Comparison of ENCODE assay signal across 12 cellular contexts in genomic region chr4:104901438-104901837, GRCh38.
A peak's percentile ranks its signal among the peaks of the same experiment; 100 is the strongest.
DNase-seq lines count a peak whose midpoint lies in the region; ATAC-seq and TF ChIP-seq lines count a peak whose summit lies in the region.
"Had no signal": no experiment of that assay in that cellular context is flagged by ENCODE, and none has a peak within 500 bp of the region (broad histone marks: within the 10 kb centered on the region; RNA-seq: fewer than 3 reads in every experiment).

No MANE protein-coding gene starts in this region.

- H3K4me3 ChIP-seq in GM12875 (ENCODE audit: low read depth, low read length), result no peak overlapping the region
- no peak overlapping the region for H3K4me3 ChIP-seq in GM23248
- no peak overlapping the region for H3K4me3 ChIP-seq in Caco-2 (ENCODE audit: low read depth, low read length)

- H4K20me1 ChIP-seq in GM23248 (ENCODE audit: insufficient read depth), result no peaks in the 10 kb centered on the region

- no peaks in the 10 kb centered on the region for H3K79me2 ChIP-seq in GM23248 (ENCODE audit: insufficient read depth)

- H3K4me1 ChIP-seq in GM23248 (ENCODE audit: insufficient read depth), result no peaks in the 10 kb centered on the region
- no peaks in the 10 kb centered on the region for H3K4me1 ChIP-seq in Caco-2

- in situ Hi-C loops in GM23248 (cut with MboI), result no loop called here

- WGBS in GM23248 (ENCODE audit: low coverage in 1 of 2, low lambda C conversion rate in 2 of 2, missing lambda C conversion rate in 2 of 2), 2 experiments, result 0 to 6% methylated on average over 3 of the region's 3 CpGs

- H3K4me2 ChIP-seq in GM23248 (ENCODE audit: unreplicated experiment), result no peak overlapping the region

- H3K27ac Mint-ChIP-seq in mesothelial cell of epicardium, result no peak overlapping the region
- no peak overlapping the region for H3K27ac Mint-ChIP-seq in Caco-2 (ENCODE audit: unreplicated experiment)

- H3K4me1 Mint-ChIP-seq in mesothelial cell of epicardium, result peaks cover 7% of the 10 kb centered on the region
- H3K4me1 Mint-ChIP-seq in Caco-2 (ENCODE audit: low read depth, unreplicated experiment), result no peaks in the 10 kb centered on the region

- H3K36me3 Mint-ChIP-seq in mesothelial cell of epicardium (no peaks in the 10 kb centered on the region), Caco-2 (ENCODE audit: insufficient read depth, unreplicated experiment) (no peaks in the 10 kb centered on the region)

- H3K27me3 ChIP-seq in GM23248 (replicated peaks; ENCODE audit: insufficient read depth) (no peaks in the 10 kb centered on the region), Caco-2 (replicated peaks; ENCODE audit: control insufficient read depth, insufficient read depth, low read length) (no peaks in the 10 kb centered on the region)

- H3K4me3 Mint-ChIP-seq in mesothelial cell of epicardium (no peak overlapping the region), Caco-2 (ENCODE audit: unreplicated experiment) (no peak overlapping the region)

- no peak for ATAC-seq in GM21367 (IDR thresholded peaks at IDR 0.05; ENCODE audit: unreplicated experiment)

- no peak overlapping the region for H3K9ac ChIP-seq in GM23248

- POLR2A ChIA-PET in Caco-2 (lab: Charles Lee), result interaction anchor here (0.7 kb wide), 1 partner anchor 120 kb away, joined by 3 read pairs; no protein-coding TSS in a partner anchor

- H3K9me3 Mint-ChIP-seq in mesothelial cell of epicardium (peaks cover 7% of the 10 kb centered on the region), Caco-2 (ENCODE audit: unreplicated experiment) (peaks cover 10% of the 10 kb centered on the region)

- DNase-seq in NCI-H1694 (lab: John Stamatoyannopoulos, UW) (peak; percentile 53), caudate nucleus (lab: John Stamatoyannopoulos, UW) (peak in 35 of 61 donors; percentile 0 to 73 (median 17)), midbrain (lab: John Stamatoyannopoulos, UW) (peak; percentile 60), GM23248 (no peak), mesothelial cell of epicardium (ENCODE audit: low spot score in 2 of 2, unreplicated experiment in 2 of 2) (no peak), Caco-2 (no peak)
- DNase-seq: activated T-cell treated with anti-CD3 and anti-CD28 coated beads, Interleukin-2, amount 50 U/mL, for 1 hour; Calu3; NCI-H226 had no signal

- no peaks in the 10 kb centered on the region for H3F3A ChIP-seq in GM23248 (ENCODE audit: insufficient read depth)

- no peak overlapping the region for H2AFZ ChIP-seq in GM23248

- H3K9me3 ChIP-seq in GM23248 (ENCODE audit: low read depth), result no peaks in the 10 kb centered on the region
- no peaks in the 10 kb centered on the region for H3K9me3 ChIP-seq in Caco-2

- H3K36me3 ChIP-seq in GM23248 (ENCODE audit: low read depth) (no peaks in the 10 kb centered on the region), Caco-2 (ENCODE audit: control insufficient read depth, insufficient read depth, low read length) (no peaks in the 10 kb centered on the region)

- TF ChIP-seq CTCF in GM12875 (IDR thresholded peaks at IDR 0.05; ENCODE audit: borderline replicate concordance, insufficient read depth, low read depth, low read length) (0 out of 2 replicates have a peak, but pooled peaks have one; percentile 9), mesothelial cell of epicardium (IDR thresholded peaks at IDR 0.05; ENCODE audit: unreplicated experiment) (no peak), Caco-2 (IDR thresholded peaks at IDR 0.05; ENCODE audit: insufficient read depth in 1 of 2, low read depth in 1 of 2, low read length in 1 of 2, severe bottlenecking in 1 of 2, unreplicated experiment in 1 of 2) (no peak)

- intact Hi-C loops in Caco-2 (cut with micrococcal nuclease; ENCODE audit: unreplicated experiment), result loop anchor here (10.0 kb wide), 1 partner anchor 573 kb away; the partner anchor contains the start of gene PPA2

- H3K27ac ChIP-seq in caudate nucleus (ENCODE audit: low read depth, low read length), result no peak overlapping the region
- no peak overlapping the region for H3K27ac ChIP-seq in GM23248
- H3K27ac ChIP-seq: HL-60 had no signal

- CTCF ChIA-PET in Caco-2 (lab: Charles Lee), result no interaction called here

- no TSS peak for BruUV-seq in Caco-2 (replicated peaks; lab: Mats Ljungman, UMichigan)

- H3K9me2 ChIP-seq in GM23248 (ENCODE audit: insufficient read depth), result no peaks in the 10 kb centered on the region

- H3K27me3 Mint-ChIP-seq in mesothelial cell of epicardium (ENCODE audit: low read depth) (peaks cover 13% of the 10 kb centered on the region), Caco-2 (ENCODE audit: insufficient read depth, unreplicated experiment) (peaks cover under 1% of the 10 kb centered on the region)

Comparison
In these comparisons a context has a peak if more than half of its experiments do, and no peak if none do; other contexts are left out.
1. DNase-seq: peak in NCI-H1694 (single experiment), caudate nucleus (35 of 61) and midbrain (single experiment); none in GM23248 (single experiment), mesothelial cell of epicardium (0 of 2) and Caco-2 (0 of 2).